9 cellular contexts compared by ENCODE assay signal in the genomic region with DNA sequence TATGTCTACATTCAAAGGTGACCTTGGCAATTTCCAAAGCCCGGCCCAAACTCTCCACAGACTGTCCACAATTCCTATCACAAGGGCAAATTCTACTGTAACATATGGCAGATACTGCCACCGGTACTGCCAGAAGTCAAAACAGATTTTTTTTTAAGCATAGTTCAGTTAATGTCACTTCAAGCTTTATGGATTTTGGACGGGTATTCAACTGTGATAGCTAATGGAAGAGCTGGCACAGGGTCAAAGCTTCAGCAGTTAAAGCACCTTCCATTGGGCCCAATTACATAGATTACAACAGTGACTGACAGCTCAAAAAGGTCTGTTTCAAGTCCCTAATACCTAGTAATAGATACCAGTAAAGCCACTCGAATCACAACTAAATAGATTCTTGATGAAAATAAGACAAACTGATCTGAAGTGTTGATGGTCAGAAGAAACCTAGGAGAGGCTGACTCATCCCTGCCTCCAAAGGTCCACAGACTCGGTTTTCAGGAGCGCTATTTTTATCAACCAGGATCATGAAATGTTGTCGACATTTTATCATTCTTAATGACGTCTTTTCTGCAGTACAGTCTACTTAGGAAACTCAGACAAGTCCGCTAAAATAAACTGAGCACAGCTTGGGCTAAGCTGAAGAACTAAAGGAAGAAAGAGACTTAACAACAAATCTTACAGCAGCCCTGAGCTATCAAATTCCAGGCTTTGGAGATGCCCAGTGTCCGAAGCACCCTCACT. TPM values are rescaled to one million over a fixed set of nuclear protein-coding genes. Genes with fewer than 3 reads are reported as not detected.
DNase-seq lines count a peak whose midpoint lies in the region; ATAC-seq and TF ChIP-seq lines count a peak whose summit lies in the region.
"Had no signal": no experiment of that assay in that cellular context is flagged by ENCODE, and none has a peak within 500 bp of the region (broad histone marks: within the 10 kb centered on the region; RNA-seq: fewer than 3 reads in every experiment).

No MANE protein-coding gene starts in this region.

- H4K20me1 ChIP-seq in GM23338 (replicated peaks; ENCODE audit: insufficient read depth) (peaks cover 3% of the 10 kb centered on the region; the same call in 1 of the 2 replicates), fibroblast of lung (ENCODE audit: control insufficient read depth, extremely low read depth, insufficient read depth, low read length) (peaks cover 2% of the 10 kb centered on the region)

- no peak for TF ChIP-seq CTCF in GM23338 (conservative IDR thresholded peaks at IDR 0.05; ENCODE audit: low read depth in 2 of 2)
- no peak for TF ChIP-seq CTCF in fibroblast of lung (conservative IDR thresholded peaks at IDR 0.05 in 1 of 2, IDR thresholded peaks at IDR 0.05 in 1 of 2; ENCODE audit: low read depth in 1 of 2, low read length in 2 of 2)
- no peak for TF ChIP-seq CTCF in gastrocnemius medialis (IDR thresholded peaks at IDR 0.05 in 4 of 5, conservative IDR thresholded peaks at IDR 0.05 in 1 of 5)

- peaks cover 3% of the 10 kb centered on the region; the same call in 1 of the 3 replicates for H3K36me3 Mint-ChIP-seq in GM23338 (ENCODE audit: low read depth)
- peaks cover 89% of the 10 kb centered on the region for H3K36me3 Mint-ChIP-seq in T-helper 2 cell treated with Interferon-gamma antibody and Interleukin-4, amounts not matched to agents 5 μg/mL and 100 μg/mL, for 36 hours (ENCODE audit: low read depth)

- no peaks in the 10 kb centered on the region for H3K27me3 ChIP-seq in GM23338 (ENCODE audit: insufficient read depth)
- H3K27me3 ChIP-seq in fibroblast of lung (ENCODE audit: control insufficient read depth, insufficient read depth, low read length): no peaks in the 10 kb centered on the region
- no peaks in the 10 kb centered on the region for H3K27me3 ChIP-seq in gastrocnemius medialis

- intact Hi-C loops in gastrocnemius medialis (cut with DNase I; ENCODE audit: low total_unique reads): loop anchor here (1.0 kb wide), 1 partner anchor 85 kb away; no protein-coding TSS in a partner anchor

- peaks cover 7% of the 10 kb centered on the region; the same call in 2 of the 3 replicates for H3K4me1 Mint-ChIP-seq in GM23338
- peaks cover 28% of the 10 kb centered on the region for H3K4me1 Mint-ChIP-seq in T-helper 2 cell treated with Interferon-gamma antibody and Interleukin-4, amounts not matched to agents 5 μg/mL and 100 μg/mL, for 36 hours (ENCODE audit: low read depth)

- no peaks in the 10 kb centered on the region; the same call in 1 of the 2 replicates for H3F3A ChIP-seq in GM23338 (replicated peaks; ENCODE audit: low read depth)

- TF ChIP-seq POLR2A in gastrocnemius medialis (IDR thresholded peaks at IDR 0.05): no peak

- in situ Hi-C loops in gastrocnemius medialis (cut with MboI; ENCODE audit: low sequenced_read_pairs in 4 of 4): loop anchor here in 3 of 4 donors (5.0 to 10.0 kb wide), 2 partner anchors 83 to 86 kb away; no protein-coding TSS in a partner anchor

- no peaks in the 10 kb centered on the region for H3K9me2 ChIP-seq in GM23338 (ENCODE audit: insufficient read depth)

- H3K4me2 ChIP-seq in GM23338: no peak overlapping the region
- H3K4me2 ChIP-seq in fibroblast of lung (ENCODE audit: extremely low read depth, insufficient read depth, low read length): no peak overlapping the region

- no peaks in the 10 kb centered on the region for H3K9me3 ChIP-seq in fibroblast of lung (ENCODE audit: control insufficient read depth, insufficient read depth, low read depth, low read length)
- H3K9me3 ChIP-seq in gastrocnemius medialis: no peaks in the 10 kb centered on the region

- no peak for ATAC-seq in GM23338
- ATAC-seq in gastrocnemius medialis: peak; percentile 84
- ATAC-seq in HG02798 (IDR thresholded peaks at IDR 0.05; ENCODE audit: poor library complexity, unreplicated experiment): no peak

- DNase-seq in GM23338 (ENCODE audit: low spot score) (no peak), NCI-H524 treated with DMSO at 0.1 percent for 48 hours (lab: John Stamatoyannopoulos, UW) (peak; percentile 99), fibroblast of lung (ENCODE audit: low read depth in 2 of 2) (peak; percentile 76 to 93), gastrocnemius medialis (peak in 1 of 2 donors; percentile 36), epidermal melanocyte (ENCODE audit: insufficient read length, low spot score) (no peak), foreskin melanocyte (no peak)
- DNase-seq in T-helper 2 cell treated with Interferon-gamma antibody and Interleukin-4, amounts not matched to agents 5 μg/mL and 100 μg/mL, for 36 hours (ENCODE audit: low spot score): no peak
- DNase-seq: NK-92 treated with Interleukin-12 subunit alpha and Interleukin-12 subunit beta, amount 100 ng/mL, for 24 hours had no signal

- H3K79me2 ChIP-seq in GM23338 (replicated peaks; ENCODE audit: insufficient read depth): no peaks in the 10 kb centered on the region
- H3K79me2 ChIP-seq in fibroblast of lung (ENCODE audit: control insufficient read depth, insufficient read depth, low read length): peaks cover 83% of the 10 kb centered on the region

- no peaks in the 10 kb centered on the region for H3K27me3 Mint-ChIP-seq in GM23338 (ENCODE audit: insufficient read depth, low read depth, poor library complexity)
- H3K27me3 Mint-ChIP-seq in T-helper 2 cell treated with Interferon-gamma antibody and Interleukin-4, amounts not matched to agents 5 μg/mL and 100 μg/mL, for 36 hours (ENCODE audit: low read depth): no peaks in the 10 kb centered on the region

- H3K4me1 ChIP-seq in GM23338 (ENCODE audit: insufficient read depth) (no peaks in the 10 kb centered on the region), fibroblast of lung (ENCODE audit: control insufficient read depth, extremely low read depth, insufficient read depth, low read length) (peaks cover 28% of the 10 kb centered on the region), gastrocnemius medialis (peaks cover 34 to 55% of the 10 kb centered on the region in 2 donors)

- H3K9me3 Mint-ChIP-seq in GM23338: no peaks in the 10 kb centered on the region
- no peaks in the 10 kb centered on the region for H3K9me3 Mint-ChIP-seq in T-helper 2 cell treated with Interferon-gamma antibody and Interleukin-4, amounts not matched to agents 5 μg/mL and 100 μg/mL, for 36 hours

- no peak overlapping the region for H3K27ac ChIP-seq in GM23338 (ENCODE audit: low read depth)
- peak overlapping the region; percentile 70 for H3K27ac ChIP-seq in fibroblast of lung (ENCODE audit: insufficient read depth, low read length)
- H3K27ac ChIP-seq in gastrocnemius medialis: peak overlapping the region; percentile 82 to 89 (median 88)

- no peak overlapping the region for H2AFZ ChIP-seq in GM23338
- no peak overlapping the region for H2AFZ ChIP-seq in fibroblast of lung (ENCODE audit: low read length)

- peaks cover 9% of the 10 kb centered on the region for H3K36me3 ChIP-seq in GM23338 (ENCODE audit: insufficient read depth)
- peaks cover 35% of the 10 kb centered on the region for H3K36me3 ChIP-seq in fibroblast of lung (ENCODE audit: control insufficient read depth, insufficient read depth, low read length)
- H3K36me3 ChIP-seq in gastrocnemius medialis: peaks cover 0 to 69% of the 10 kb centered on the region in 2 donors

- H3K4me3 Mint-ChIP-seq in GM23338: no peak overlapping the region
- no peak overlapping the region for H3K4me3 Mint-ChIP-seq in T-helper 2 cell treated with Interferon-gamma antibody and Interleukin-4, amounts not matched to agents 5 μg/mL and 100 μg/mL, for 36 hours

- H3K27ac Mint-ChIP-seq in GM23338: peak overlapping the region; percentile 51; the same call in 1 of the 2 replicates
- H3K27ac Mint-ChIP-seq in T-helper 2 cell treated with Interferon-gamma antibody and Interleukin-4, amounts not matched to agents 5 μg/mL and 100 μg/mL, for 36 hours: no peak overlapping the region

- H3K4me3 ChIP-seq in GM23338 (no peak overlapping the region), fibroblast of lung (replicated peaks in 1 of 4; ENCODE audit: control extremely low read depth in 1 of 4, insufficient read depth in 1 of 4, low read depth in 3 of 4, low read length in 4 of 4) (no peak overlapping the region), gastrocnemius medialis (peak overlapping the region in 2 of 4 donors; percentile 30 to 41)

- no peak overlapping the region for H3K9ac ChIP-seq in fibroblast of lung (ENCODE audit: insufficient read depth, low read length)

TF ChIP-seq in GM23338, 12 proteins besides CTCF, POLR2A, EP300 and RAD21 (continues in another document):
- TF ChIP-seq CREB1 (CRISPR knock-in tag; IDR thresholded peaks at IDR 0.05; ENCODE audit: low read depth) (no peak), NANOG (IDR thresholded peaks at IDR 0.05; ENCODE audit: borderline replicate concordance) (no peak)

RNA-seq across cellular contexts. Expression of a gene that starts 38.7 kb away (rescaled TPM):
- total RNA-seq in GM23338 (2014; rRNA removed; shearing (Covaris generic)): 202 and 203 TPM in 2 replicates
- polyA plus RNA-seq in GM23338 (2016; fragmentation: Nextera tagmentation; extraction: Ambion mirVana) (207 and 225 TPM in 2 replicates), fibroblast of lung (4,872 and 6,648 TPM in 2 replicates)
- total RNA-seq in fibroblast of lung (1,250 and 2,754 TPM in 2 replicates), gastrocnemius medialis (100 to 1,000 TPM; 266 to 386 (median 323) TPM)
- polyA plus RNA-seq in fibroblast of lung (2012): 3,157 and 3,880 TPM in 2 replicates
- polyA minus RNA-seq in fibroblast of lung (ENCODE audit: low replicate concordance): 1,485 and 1,743 TPM in 2 replicates

Comparison
In these comparisons a context has a peak if more than half of its experiments do, and no peak if none do; other contexts are left out.
1. ATAC-seq: peak in gastrocnemius medialis (2 of 2); none in GM23338 (single experiment) and HG02798 (single experiment).
2. DNase-seq: peak in NCI-H524 treated with DMSO at 0.1 percent for 48 hours (single experiment) and fibroblast of lung (2 of 2); none in GM23338 (single experiment), T-helper 2 cell treated with Interferon-gamma antibody and Interleukin-4, amounts not matched to agents 5 μg/mL and 100 μg/mL, for 36 hours (single experiment), epidermal melanocyte (single experiment) and foreskin melanocyte (single experiment).